Comparison of ENCODE assay signal across 23 cellular contexts in genomic region chr11:121310908-121311307, GRCh38. TPM values are rescaled to one million over a fixed set of nuclear protein-coding genes. Genes with fewer than 3 reads are reported as not detected.
DNase-seq lines count a peak whose midpoint lies in the region; ATAC-seq, FAIRE-seq and TF ChIP-seq lines count a peak whose summit lies in the region.
"Had no signal": no experiment of that assay in that cellular context is flagged by ENCODE, and none has a peak within 500 bp of the region (broad histone marks: within the 10 kb centered on the region; RNA-seq: fewer than 3 reads in every experiment).

No MANE protein-coding gene starts in this region.

- WGBS in spleen, 5 donors, result 91 to 100% (median 97%) methylated on average over 1 of the region's 1 CpG
- 95% methylated on average over 1 of the region's 1 CpG for WGBS in testis, 2 donors

- no peak overlapping the region for H3K27ac ChIP-seq in spleen
- H3K27ac ChIP-seq in testis, result no peak overlapping the region
- H3K27ac ChIP-seq in substantia nigra (ENCODE audit: low read depth, low read length, poor library complexity, severe bottlenecking), result no peak overlapping the region
- H3K27ac ChIP-seq: C4-2B had no signal

- no peak overlapping the region for H3K4me3 Mint-ChIP-seq in activated naive CD4-positive, alpha-beta T cell treated with anti-CD3 and anti-CD28 coated beads, Interleukin-2, amount 50 U/mL, for 24 hours
- no peak overlapping the region for H3K4me3 Mint-ChIP-seq in activated naive CD8-positive, alpha-beta T cell
- H3K4me3 Mint-ChIP-seq: GM23338 had no signal

- peaks cover 5% of the 10 kb centered on the region for H3K9me3 Mint-ChIP-seq in activated naive CD4-positive, alpha-beta T cell treated with anti-CD3 and anti-CD28 coated beads, Interleukin-2, amount 50 U/mL, for 24 hours
- no peaks in the 10 kb centered on the region for H3K9me3 Mint-ChIP-seq in activated naive CD8-positive, alpha-beta T cell (ENCODE audit: low read depth)
- H3K9me3 Mint-ChIP-seq: GM23338 had no signal

- peak overlapping the region; percentile 43 for H3K27ac Mint-ChIP-seq in activated naive CD4-positive, alpha-beta T cell treated with anti-CD3 and anti-CD28 coated beads, Interleukin-2, amount 50 U/mL, for 24 hours
- H3K27ac Mint-ChIP-seq in activated naive CD8-positive, alpha-beta T cell, result peak overlapping the region; percentile 13
- H3K27ac Mint-ChIP-seq: GM23338 had no signal

- no peaks in the 10 kb centered on the region for H3K27me3 Mint-ChIP-seq in activated naive CD4-positive, alpha-beta T cell treated with anti-CD3 and anti-CD28 coated beads, Interleukin-2, amount 50 U/mL, for 24 hours
- no peaks in the 10 kb centered on the region for H3K27me3 Mint-ChIP-seq in activated naive CD8-positive, alpha-beta T cell

- no peak for DNase-seq in activated naive CD4-positive, alpha-beta T cell treated with Interleukin-2 at 50 U/mL for 16 hours
- DNase-seq in GM19239 (ENCODE audit: insufficient read length, low spot score) (no peak), left lobe of liver (ENCODE audit: low spot score) (no peak), spleen (no peak), testis (no peak), substantia nigra (lab: John Stamatoyannopoulos, UW) (no peak)
- DNase-seq: 8988T, AML-193, DMS79, IMR-90, NCI-H1105, NCI-H146, NCI-H2029 treated with DMSO at 0.1 percent for 48 hours, NCI-H226, NCI-H774, RPMI8226, SHP77 treated with DMSO at 0.1 percent for 48 hours, SK-N-SH had no signal

- intact Hi-C loops in spleen (cut with DNase I; ENCODE audit: low total_unique reads), result no loop called here
- intact Hi-C loops in testis (cut with DNase I; ENCODE audit: low total_unique reads), result no loop called here

- FAIRE-seq in GM19239 (lab: Jason Lieb, UNC), result peak; percentile 75

- peak; percentile 8 for ATAC-seq in left lobe of liver
- ATAC-seq: GM23338 had no signal

- peaks cover 0 to 24% (median 2%) of the 10 kb centered on the region in 6 donors for H3K4me1 ChIP-seq in spleen
- H3K4me1 ChIP-seq in testis, result no peaks in the 10 kb centered on the region
- H3K4me1 ChIP-seq: HAP-1 had no signal

- no peaks in the 10 kb centered on the region for H3K9me3 ChIP-seq in spleen
- no peaks in the 10 kb centered on the region for H3K9me3 ChIP-seq in testis
- H3K9me3 ChIP-seq: HAP-1, SK-N-SH had no signal

- H3K4me3 ChIP-seq in spleen, result no peak overlapping the region
- H3K4me3 ChIP-seq in testis, result no peak overlapping the region
- H3K4me3 ChIP-seq: GM23338, HAP-1 had no signal

- H3K27me3 ChIP-seq in spleen (replicated peaks in 1 of 7) (no peaks in the 10 kb centered on the region), testis (no peaks in the 10 kb centered on the region)

- peaks cover 0 to 37% (median 23%) of the 10 kb centered on the region in 6 donors for H3K36me3 ChIP-seq in spleen
- no peaks in the 10 kb centered on the region for H3K36me3 ChIP-seq in testis (ENCODE audit: low read depth, missing control alignments)

- H3K4me1 Mint-ChIP-seq in activated naive CD4-positive, alpha-beta T cell treated with anti-CD3 and anti-CD28 coated beads, Interleukin-2, amount 50 U/mL, for 24 hours, result peaks cover 49% of the 10 kb centered on the region
- peaks cover 32% of the 10 kb centered on the region for H3K4me1 Mint-ChIP-seq in activated naive CD8-positive, alpha-beta T cell (ENCODE audit: low read depth)

- TF ChIP-seq POLR2A in spleen (IDR thresholded peaks at IDR 0.05), result no peak
- no peak for TF ChIP-seq POLR2A in testis (IDR thresholded peaks at IDR 0.05)

- peaks cover 16% of the 10 kb centered on the region for H3K36me3 Mint-ChIP-seq in activated naive CD4-positive, alpha-beta T cell treated with anti-CD3 and anti-CD28 coated beads, Interleukin-2, amount 50 U/mL, for 24 hours
- H3K36me3 Mint-ChIP-seq in activated naive CD8-positive, alpha-beta T cell, result peaks cover 7% of the 10 kb centered on the region

- TF ChIP-seq CTCF in spleen (IDR thresholded peaks at IDR 0.05 in 8 of 11, conservative IDR thresholded peaks at IDR 0.05 in 3 of 11), result no peak
- TF ChIP-seq CTCF in testis (IDR thresholded peaks at IDR 0.05), result no peak

RNA-seq across cellular contexts. Expression of gene SC5D, which starts 18.3 kb away (rescaled TPM):
- total RNA-seq in left lobe of liver (85.5 TPM), spleen (10 to 100 TPM; 14.8 to 25.5 (median 20.2) TPM), testis (10 to 100 TPM; 41.3 to 46.4 TPM)
- polyA plus RNA-seq in spleen (1 to 10 TPM; 4.8 to 7.1 (median 6.7) TPM), testis (ENCODE audit: insufficient read depth, low read depth, low replicate concordance) (34.6 TPM)
